Comparison of ENCODE assay signal across 6 cellular contexts in genomic region chr2:91511166-91511565, GRCh38.
A peak's percentile ranks its signal among the peaks of the same experiment; 100 is the strongest.
DNase-seq lines count a peak whose midpoint lies in the region; ATAC-seq and TF ChIP-seq lines count a peak whose summit lies in the region.
"Not testable (repeated sequence)": the region's sequence is repeated elsewhere in the genome, so short reads cannot be mapped to it uniquely, and the experiment has no call there.

No MANE protein-coding gene starts in this region.

- TF ChIP-seq POLR2A in spleen (IDR thresholded peaks at IDR 0.05): not testable (repeated sequence)

- not testable (repeated sequence) for H3K4me1 ChIP-seq in spleen

- not testable (repeated sequence) for H3K4me1 Mint-ChIP-seq in CD14-positive monocyte

- not testable (repeated sequence) for H3K27me3 Mint-ChIP-seq in CD14-positive monocyte (ENCODE audit: low read depth in 3 of 3)

- not testable (repeated sequence) for H3K27me3 ChIP-seq in spleen (replicated peaks in 1 of 7)

- H3K4me3 ChIP-seq in spleen: not testable (repeated sequence)

- not testable (repeated sequence) for H3K27ac Mint-ChIP-seq in CD14-positive monocyte

- intact Hi-C loops in CD14-positive monocyte (cut with micrococcal nuclease); Right ventricle myocardium inferior (cut with DNase I); sciatic nerve (cut with DNase I); spleen (cut with DNase I; ENCODE audit: low total_unique reads): not testable (repeated sequence)

- H3K9me3 Mint-ChIP-seq in CD14-positive monocyte: not testable (repeated sequence)

- not testable (repeated sequence) for H3K4me3 Mint-ChIP-seq in CD14-positive monocyte

- H3K36me3 ChIP-seq in spleen: not testable (repeated sequence)

- not testable (repeated sequence) for H3K9me3 ChIP-seq in spleen

- 85 to 100% (median 90%) methylated on average over 1 to 2 of the region's 2 CpGs; no CpG with 5 or more reads in 1 of the 5 donors for WGBS in spleen, 5 donors

- H3K36me3 Mint-ChIP-seq in CD14-positive monocyte: not testable (repeated sequence)

- TF ChIP-seq CTCF in CD14-positive monocyte (IDR thresholded peaks at IDR 0.05); spleen (IDR thresholded peaks at IDR 0.05 in 8 of 11, conservative IDR thresholded peaks at IDR 0.05 in 3 of 11): not testable (repeated sequence)

- not testable (repeated sequence) for H3K27ac ChIP-seq in spleen

- DNase-seq in CD14-positive monocyte (ENCODE audit: low spot score) (peak; percentile 17), Right ventricle myocardium inferior (ENCODE audit: missing footprints) (peak; percentile 37), left lobe of liver (ENCODE audit: low spot score) (peak; percentile 4), mucosa of gallbladder (ENCODE audit: low spot score) (peak; percentile 6), sciatic nerve (ENCODE audit: low spot score) (peak; percentile 23), spleen (peak; percentile 21)

- ATAC-seq in Right ventricle myocardium inferior, left lobe of liver, sciatic nerve: not testable (repeated sequence)
